ENCODE assay signal across 1 cellular context in genomic region chr16:14486520-14487303, GRCh38.
TF ChIP-seq lines count a peak whose summit lies in the region.

No MANE protein-coding gene starts in this region.

TF ChIP-seq in K562, 482 proteins besides CTCF, POLR2A, EP300 and RAD21 (continued from another document and continues in another):
- no peak for TF ChIP-seq SFPQ (IDR thresholded peaks at IDR 0.05; ENCODE audit: low read depth, low read length)
- TF ChIP-seq ELK3 (CRISPR knock-in tag; IDR thresholded peaks at IDR 0.05): no peak
- no peak for TF ChIP-seq SUPT5H (IDR thresholded peaks at IDR 0.05)
- no peak for TF ChIP-seq HDAC3 (IDR thresholded peaks at IDR 0.05; ENCODE audit: borderline replicate concordance, partially characterized antibody)
- no peak for TF ChIP-seq TEAD1 (CRISPR knock-in tag; IDR thresholded peaks at IDR 0.05)
- TF ChIP-seq NBN (IDR thresholded peaks at IDR 0.05; ENCODE audit: low read depth): no peak
- TF ChIP-seq CBX3 (IDR thresholded peaks at IDR 0.05; ENCODE audit: borderline replicate concordance in 1 of 2, low read length in 2 of 2): no peak
- TF ChIP-seq HIVEP1 (CRISPR knock-in tag; IDR thresholded peaks at IDR 0.05): no peak
- TF ChIP-seq ZNF263 (CRISPR knock-in tag; IDR thresholded peaks at IDR 0.05; ENCODE audit: borderline replicate concordance): no peak
- TF ChIP-seq ZNF318 (IDR thresholded peaks at IDR 0.05; ENCODE audit: borderline replicate concordance in 1 of 2, low read depth in 1 of 2): 0 out of 4 replicates have a peak, but pooled peaks of 1 of the 2 experiments have one; percentile 64
- TF ChIP-seq TCF3 (CRISPR knock-in tag; IDR thresholded peaks at IDR 0.05): no peak
- no peak for TF ChIP-seq TARDBP (IDR thresholded peaks at IDR 0.05)
- TF ChIP-seq ZBTB7A (IDR thresholded peaks at IDR 0.05; ENCODE audit: borderline replicate concordance, control insufficient read depth, low read depth, low read length): no peak
- no peak for TF ChIP-seq SNAPC5 (CRISPR knock-in tag; IDR thresholded peaks at IDR 0.05)
- no peak for TF ChIP-seq ZNF696 (CRISPR knock-in tag; conservative IDR thresholded peaks at IDR 0.05)
- TF ChIP-seq ATF1 (CRISPR knock-in tag; IDR thresholded peaks at IDR 0.05): no peak
- TF ChIP-seq ATF1 (tag; IDR thresholded peaks at IDR 0.05): no peak
- no peak for TF ChIP-seq CUX1 (CRISPR knock-in tag; IDR thresholded peaks at IDR 0.05)
- no peak for TF ChIP-seq ZNF436 (CRISPR knock-in tag; IDR thresholded peaks at IDR 0.05)
- no peak for TF ChIP-seq EGR1 (conservative IDR thresholded peaks at IDR 0.05)
- no peak for TF ChIP-seq CREB1 (IDR thresholded peaks at IDR 0.05)
- no peak for TF ChIP-seq CREB1 (CRISPR knock-in tag; IDR thresholded peaks at IDR 0.05)
- no peak for TF ChIP-seq ELK1 (CRISPR knock-in tag; IDR thresholded peaks at IDR 0.05)
- TF ChIP-seq ELF2 (CRISPR knock-in tag; IDR thresholded peaks at IDR 0.05): no peak
- no peak for TF ChIP-seq ARID3B (CRISPR knock-in tag; IDR thresholded peaks at IDR 0.05; ENCODE audit: borderline replicate concordance)
- TF ChIP-seq ATF3 (IDR thresholded peaks at IDR 0.05): no peak
- no peak for TF ChIP-seq ATF3 (CRISPR knock-in tag; conservative IDR thresholded peaks at IDR 0.05)
- no peak for TF ChIP-seq ZFP30 (CRISPR knock-in tag; IDR thresholded peaks at IDR 0.05; ENCODE audit: borderline replicate concordance)
- no peak for TF ChIP-seq ETV6 (IDR thresholded peaks at IDR 0.05; ENCODE audit: borderline replicate concordance in 1 of 2, low read depth in 2 of 2, low read length in 1 of 2)
- no peak for TF ChIP-seq ETV6 (CRISPR knock-in tag; IDR thresholded peaks at IDR 0.05; ENCODE audit: borderline replicate concordance)
- peak; percentile 99 for TF ChIP-seq ZNF316 (IDR thresholded peaks at IDR 0.05)
- no peak for TF ChIP-seq ZBTB2 (IDR thresholded peaks at IDR 0.05)
- TF ChIP-seq ETV1 (tag; conservative IDR thresholded peaks at IDR 0.05; ENCODE audit: low read depth): no peak
- no peak for TF ChIP-seq ZNF282 (CRISPR knock-in tag; IDR thresholded peaks at IDR 0.05)
- peak; percentile 50 for TF ChIP-seq KDM5B (IDR thresholded peaks at IDR 0.05; ENCODE audit: insufficient replicate concordance, low read depth, low read length)
- no peak for TF ChIP-seq CCNT2 (IDR thresholded peaks at IDR 0.05; ENCODE audit: borderline replicate concordance, extremely low read depth, insufficient read length, low read depth, low read length)
